In the genomic region with DNA sequence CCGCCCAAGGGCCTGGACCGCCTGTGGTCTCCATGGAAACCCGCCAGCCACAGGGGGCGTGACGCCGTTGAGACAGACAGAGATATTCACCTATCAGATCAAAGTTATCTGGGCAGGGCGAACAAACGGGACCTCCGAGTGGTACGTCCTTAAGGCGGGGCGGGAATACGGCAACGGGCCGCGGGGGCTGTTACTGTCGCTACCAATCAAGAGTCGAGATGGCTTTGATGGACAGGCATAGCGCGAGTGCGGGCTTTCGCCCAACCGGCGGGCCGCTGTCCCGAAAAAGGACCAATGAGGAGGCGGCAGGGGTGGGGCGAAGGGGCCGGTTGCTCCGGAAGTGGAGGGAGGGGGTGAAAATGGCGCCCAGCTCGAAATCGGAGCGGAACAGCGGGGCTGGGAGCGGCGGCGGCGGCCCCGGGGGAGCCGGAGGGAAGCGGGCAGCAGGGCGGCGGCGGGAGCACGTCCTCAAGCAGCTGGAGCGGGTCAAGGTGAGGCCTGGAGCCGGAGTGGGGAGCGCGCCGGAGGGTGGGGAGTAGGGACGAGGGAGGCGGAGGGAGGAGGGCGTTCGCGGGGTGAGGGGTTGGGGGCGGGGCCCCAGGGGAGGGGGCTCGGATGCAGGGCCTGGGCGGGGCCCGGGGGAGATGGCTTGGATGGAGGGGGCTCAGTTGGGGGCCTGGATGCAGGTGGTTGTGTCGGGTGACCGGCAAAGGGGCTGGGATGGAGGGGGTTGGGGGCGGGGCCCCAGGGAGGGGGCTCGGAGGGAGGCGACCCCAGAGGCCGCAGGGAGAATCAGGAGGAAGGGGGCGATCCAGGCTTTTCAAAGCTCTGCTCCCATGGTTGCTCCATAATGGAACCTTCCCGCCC, we compare ENCODE assay signal across 8 cellular contexts. TPM values are rescaled to one million over a fixed set of nuclear protein-coding genes. Genes with fewer than 3 reads are reported as not detected.
DNase-seq lines count a peak whose midpoint lies in the region; ATAC-seq and TF ChIP-seq lines count a peak whose summit lies in the region.

Gene DCAF15 (plus strand): TSS at position 356 of the 867 bp plus-strand sequence. CDS start 4 bp downstream, at position 360.

- in situ Hi-C loops in GM13977 (cut with MboI; ENCODE audit: low pct_unique_long_range_greater_than_20kb, low sequenced_read_pairs, unreplicated experiment), result no loop called here

- H3K9me3 ChIP-seq in heart right ventricle, result no peaks in the 10 kb centered on the region
- no peaks in the 10 kb centered on the region for H3K9me3 ChIP-seq in upper lobe of left lung

- H3K4me3 ChIP-seq in heart right ventricle (peak within 1 kb of the TSS; percentile 48 to 84 (median 76)), upper lobe of left lung (peak within 1 kb of the TSS; percentile 81 to 87 (median 86))

- intact Hi-C loops in heart right ventricle (cut with DNase I), result loop anchor here in 5 of 10 donors (1.0 to 10.0 kb wide), 10 partner anchors 47 to 120 kb away; partner anchors contain the start of genes RFX1 (in 3 of the 5), IL27RA (in 1 of the 5) and MISP3 (in 1 of the 5)
- intact Hi-C loops in posterior cingulate gyrus (cut with DNase I), result loop anchor here (5.0 to 10.0 kb wide), 2 partner anchors 48 to 50 kb away; partner anchors contain the start of genes BRME1 and CC2D1A

- peak; percentile 96 for ATAC-seq in HG02884 (IDR thresholded peaks at IDR 0.05; ENCODE audit: unreplicated experiment)
- ATAC-seq in heart right ventricle, result peak; percentile 97 to 99 (median 98)
- peak; percentile 99 for ATAC-seq in upper lobe of left lung (ENCODE audit: low FRiP score in 2 of 2)

- H3K4me3 Mint-ChIP-seq in T-helper 1 cell treated with Interleukin-12 subunit alpha and Interleukin-12 subunit beta and Interleukin-4 antibody, amounts not matched to agents 30 μg/mL and 1 μg/mL, for 36 hours, result peak within 1 kb of the TSS; percentile 90

- TF ChIP-seq CTCF in GM13977 (IDR thresholded peaks at IDR 0.05; ENCODE audit: extremely low read depth, insufficient read depth, missing control alignments) (no peak), heart right ventricle (IDR thresholded peaks at IDR 0.05) (no peak), upper lobe of left lung (IDR thresholded peaks at IDR 0.05) (peak in 1 of 6 experiments; percentile 31)

- no peak for TF ChIP-seq EP300 in upper lobe of left lung (IDR thresholded peaks at IDR 0.05)

- H3K27me3 ChIP-seq in heart right ventricle (no peaks in the 10 kb centered on the region), upper lobe of left lung (no peaks in the 10 kb centered on the region)

- no peaks in the 10 kb centered on the region for H3K27me3 Mint-ChIP-seq in T-helper 1 cell treated with Interleukin-12 subunit alpha and Interleukin-12 subunit beta and Interleukin-4 antibody, amounts not matched to agents 30 μg/mL and 1 μg/mL, for 36 hours (ENCODE audit: low read depth)

- peak within 1 kb of the TSS; percentile 88 for H3K27ac Mint-ChIP-seq in T-helper 1 cell treated with Interleukin-12 subunit alpha and Interleukin-12 subunit beta and Interleukin-4 antibody, amounts not matched to agents 30 μg/mL and 1 μg/mL, for 36 hours

- peak; percentile 100 for DNase-seq in GM13977 (ENCODE audit: low spot score)
- peak; percentile 99 for DNase-seq in NCI-H1694 (lab: John Stamatoyannopoulos, UW)
- peak; percentile 100 for DNase-seq in amniotic stem cell (lab: John Stamatoyannopoulos, UW)
- DNase-seq in heart right ventricle, result peak; percentile 99 to 100
- DNase-seq in posterior cingulate gyrus, result peak; percentile 99 to 100 (median 100)
- DNase-seq in upper lobe of left lung, result peak; percentile 97 to 99

- H3K4me1 ChIP-seq in heart right ventricle (peaks cover 8 to 29% (median 15%) of the 10 kb centered on the region in 9 donors), upper lobe of left lung (peaks cover 11 to 17% (median 15%) of the 10 kb centered on the region in 4 donors)

- no peaks in the 10 kb centered on the region for H3K9me3 Mint-ChIP-seq in T-helper 1 cell treated with Interleukin-12 subunit alpha and Interleukin-12 subunit beta and Interleukin-4 antibody, amounts not matched to agents 30 μg/mL and 1 μg/mL, for 36 hours

- WGBS in heart right ventricle, 2 donors, result 0 to 1% methylated on average over 45 to 66 of the region's 68 CpGs
- 0 to 1% methylated on average over 42 to 53 of the region's 68 CpGs for WGBS in upper lobe of left lung, 2 donors

- H3K36me3 Mint-ChIP-seq in T-helper 1 cell treated with Interleukin-12 subunit alpha and Interleukin-12 subunit beta and Interleukin-4 antibody, amounts not matched to agents 30 μg/mL and 1 μg/mL, for 36 hours (ENCODE audit: low read depth), result peaks cover 3% of the 10 kb centered on the region

- peaks cover 7% of the 10 kb centered on the region for H3K4me1 Mint-ChIP-seq in T-helper 1 cell treated with Interleukin-12 subunit alpha and Interleukin-12 subunit beta and Interleukin-4 antibody, amounts not matched to agents 30 μg/mL and 1 μg/mL, for 36 hours (ENCODE audit: low read depth)

- H3K36me3 ChIP-seq in heart right ventricle, result peaks cover 0 to 34% (median 21%) of the 10 kb centered on the region in 9 donors
- peaks cover 20 to 32% (median 28%) of the 10 kb centered on the region in 4 donors for H3K36me3 ChIP-seq in upper lobe of left lung

- TF ChIP-seq POLR2A in upper lobe of left lung (IDR thresholded peaks at IDR 0.05), result peak in 2 of 4 donors; percentile 13 to 70

- peak within 1 kb of the TSS; percentile 57 to 90 (median 84) for H3K27ac ChIP-seq in heart right ventricle
- peak within 1 kb of the TSS; percentile 83 to 94 (median 91) for H3K27ac ChIP-seq in upper lobe of left lung

RNA-seq across cellular contexts. Expression of gene DCAF15, which starts in this region (rescaled TPM):
- total RNA-seq in heart right ventricle, result 10 to 100 TPM; 15.5 to 21.2 (median 17.8) TPM
- polyA plus RNA-seq in heart right ventricle, result 10 to 100 TPM; 26.8 to 50.0 TPM
- 10 to 100 TPM; 20.5 to 51.3 (median 39.0) TPM for total RNA-seq in upper lobe of left lung

Comparison
In these comparisons a context has a peak if more than half of its experiments do, and no peak if none do; other contexts are left out.
1. Peak in every context shown above with its lines: DNase-seq, ATAC-seq, H3K4me3 ChIP-seq and H3K27ac ChIP-seq.